ENCODE assay signal across 14 cellular contexts in genomic region chr12:131530427-131530826, GRCh38.
"Had no signal": no experiment of that assay in that cellular context is flagged by ENCODE, and none has a peak within 500 bp of the region (broad histone marks: within the 10 kb centered on the region; RNA-seq: fewer than 3 reads in every experiment).

No MANE protein-coding gene starts in this region.

- H3K27me3 ChIP-seq: brain microvascular endothelial cell, neural progenitor cell, ovary, right lobe of liver had no signal

- H3K4me1 ChIP-seq: neural progenitor cell, right lobe of liver, suprapubic skin had no signal

- H3K4me3 ChIP-seq: lung, neural progenitor cell, ovary, right lobe of liver, suprapubic skin had no signal

- H3K27ac ChIP-seq: brain microvascular endothelial cell, neural progenitor cell, ovary, right lobe of liver, suprapubic skin had no signal

- H3K36me3 ChIP-seq: brain microvascular endothelial cell, neural progenitor cell, ovary, right lobe of liver, suprapubic skin had no signal

- H3K9me3 ChIP-seq: ovary, right lobe of liver, suprapubic skin had no signal

- DNase-seq: activated CD4-positive, CD25-positive, alpha-beta regulatory T cell treated with anti-CD3 and anti-CD28 coated beads, Interleukin-2, amount 50 U/mL, for 72 hours; activated naive CD4-positive, alpha-beta T cell treated with Interleukin-2 at 50 U/mL for 16 hours; brain microvascular endothelial cell; effector memory CD4-positive, alpha-beta T cell; foreskin fibroblast; immature natural killer cell; left cardiac atrium; ovary; right lobe of liver; stimulated activated naive CD8-positive, alpha-beta T cell treated with anti-CD3 and anti-CD28 coated beads, Interleukin-15, Interleukin-2, amounts not matched to agents 100 U/mL and 50 U/mL, for 24 hours; trophoblast cell had no signal
